In genomic region chr7:148958061-148958460, GRCh38 we compare ENCODE assay signal across 23 cellular contexts.
DNase-seq lines count a peak whose midpoint lies in the region; ATAC-seq, FAIRE-seq and TF ChIP-seq lines count a peak whose summit lies in the region.
"Had no signal": no experiment of that assay in that cellular context is flagged by ENCODE, and none has a peak within 500 bp of the region (broad histone marks: within the 10 kb centered on the region; RNA-seq: fewer than 3 reads in every experiment).

No MANE protein-coding gene starts in this region.

- in situ Hi-C loops in HepG2 (cut with HindIII; ENCODE audit: extremely low pct_ligation_motif_present, low pct_unique_long_range_greater_than_20kb): loop anchor here (25.0 kb wide), 1 partner anchor 696 kb away; no protein-coding TSS in a partner anchor

- POLR2A ChIA-PET in HepG2 (lab: Yijun Ruan, JAX): no interaction called here
- POLR2A ChIA-PET in activated CD8-positive, alpha-beta T cell treated with anti-CD3 and anti-CD28 coated beads for 36 hours (lab: Charles Lee): no interaction called here

- no peak overlapping the region for H3K4me3 Mint-ChIP-seq in glutamatergic neuron (ENCODE audit: unreplicated experiment)
- H3K4me3 Mint-ChIP-seq in activated CD8-positive, alpha-beta T cell treated with anti-CD3 and anti-CD28 coated beads for 36 hours: no peak overlapping the region
- H3K4me3 Mint-ChIP-seq: CD4-positive, CD25-positive, alpha-beta regulatory T cell; CD8-positive, alpha-beta memory T cell; H9 had no signal

- H3K4me1 ChIP-seq in HepG2 (ENCODE audit: insufficient read depth, low read length): peaks cover 49% of the 10 kb centered on the region
- no peaks in the 10 kb centered on the region for H3K4me1 ChIP-seq in right lobe of liver
- H3K4me1 ChIP-seq: BE2C had no signal

- CTCF ChIA-PET in HepG2 (lab: Yijun Ruan, JAX; ENCODE audit: low intra/inter-chr PET ratio, low total read pairs): no interaction called here
- CTCF ChIA-PET in activated CD8-positive, alpha-beta T cell treated with anti-CD3 and anti-CD28 coated beads for 36 hours (lab: Charles Lee): interaction anchor here (0.6 to 3.7 kb wide), 2 partner anchors 102 to 399 kb away, joined by 3 to 12 read pairs; no protein-coding TSS in a partner anchor

- no peaks in the 10 kb centered on the region for H4K20me1 ChIP-seq in HepG2 (ENCODE audit: insufficient read depth, low read length)

- no TSS peak for BruUV-seq in HepG2 (replicated peaks; lab: Mats Ljungman, UMichigan)

- H3K9ac ChIP-seq in HepG2 (ENCODE audit: insufficient read depth, low read depth, low read length): no peak overlapping the region
- no peak overlapping the region for H3K9ac ChIP-seq in SK-N-MC (ENCODE audit: insufficient read length)

- H3K79me2 ChIP-seq in HepG2 (ENCODE audit: insufficient read depth, low read length): no peaks in the 10 kb centered on the region

- no peak for TF ChIP-seq CTCF in HepG2 (CRISPR knock-in tag; IDR thresholded peaks at IDR 0.05)
- no peak for TF ChIP-seq CTCF in right lobe of liver (IDR thresholded peaks at IDR 0.05)
- TF ChIP-seq CTCF in glutamatergic neuron (IDR thresholded peaks at IDR 0.05; ENCODE audit: partially characterized antibody, unreplicated experiment): no peak
- no peak for TF ChIP-seq CTCF in activated CD8-positive, alpha-beta T cell treated with anti-CD3 and anti-CD28 coated beads for 36 hours (IDR thresholded peaks at IDR 0.05)

- H3K4me2 ChIP-seq in HepG2 (ENCODE audit: low read depth, low read length): peak overlapping the region; percentile 66

- intact Hi-C loops in HepG2 (cut with micrococcal nuclease; ENCODE audit: unreplicated experiment): no loop called here
- intact Hi-C loops in right lobe of liver (cut with DNase I): no loop called here
- intact Hi-C loops in posterior vena cava (cut with DNase I): no loop called here
- intact Hi-C loops in activated CD8-positive, alpha-beta T cell treated with anti-CD3 and anti-CD28 coated beads for 36 hours (cut with micrococcal nuclease): no loop called here

- H2AFZ ChIP-seq in HepG2 (ENCODE audit: low read length): no peak overlapping the region

- no peaks in the 10 kb centered on the region for H3K36me3 ChIP-seq in HepG2 (replicated peaks in 1 of 2; ENCODE audit: control insufficient read depth in 1 of 2, insufficient read depth in 2 of 2, low read length in 2 of 2)
- no peaks in the 10 kb centered on the region for H3K36me3 ChIP-seq in right lobe of liver
- H3K36me3 ChIP-seq in SK-N-MC (ENCODE audit: insufficient read depth, low read length): no peaks in the 10 kb centered on the region
- H3K36me3 ChIP-seq: BE2C had no signal

- TF ChIP-seq EP300 in HepG2 (IDR thresholded peaks at IDR 0.05; ENCODE audit: low read depth in 2 of 2, low read length in 2 of 2) (no peak), HepG2 (CRISPR knock-in tag; IDR thresholded peaks at IDR 0.05; ENCODE audit: borderline replicate concordance) (no peak)

- ATAC-seq in HepG2 (no peak), right lobe of liver (no peak), GM19467 (IDR thresholded peaks at IDR 0.05; ENCODE audit: unreplicated experiment) (no peak)
- ATAC-seq in activated CD8-positive, alpha-beta T cell treated with anti-CD3 and anti-CD28 coated beads for 36 hours: no peak

- peaks cover 2% of the 10 kb centered on the region for H3K36me3 Mint-ChIP-seq in glutamatergic neuron (ENCODE audit: unreplicated experiment)
- H3K36me3 Mint-ChIP-seq in activated CD8-positive, alpha-beta T cell treated with anti-CD3 and anti-CD28 coated beads for 36 hours (ENCODE audit: low read depth): no peaks in the 10 kb centered on the region
- H3K36me3 Mint-ChIP-seq: CD4-positive, CD25-positive, alpha-beta regulatory T cell had no signal

- H3K27me3 Mint-ChIP-seq in glutamatergic neuron (ENCODE audit: unreplicated experiment): peaks cover 5% of the 10 kb centered on the region
- no peaks in the 10 kb centered on the region for H3K27me3 Mint-ChIP-seq in activated CD8-positive, alpha-beta T cell treated with anti-CD3 and anti-CD28 coated beads for 36 hours

- TF ChIP-seq POLR2A in HepG2 (IDR thresholded peaks at IDR 0.05; ENCODE audit: insufficient read depth in 1 of 2, low read depth in 2 of 2, low read length in 2 of 2): no peak
- TF ChIP-seq POLR2A in right lobe of liver (IDR thresholded peaks at IDR 0.05): no peak

- H3K9me3 ChIP-seq in HepG2 (ENCODE audit: low read length) (no peaks in the 10 kb centered on the region), right lobe of liver (no peaks in the 10 kb centered on the region), SK-N-MC (ENCODE audit: low read depth, low read length) (no peaks in the 10 kb centered on the region)
- H3K9me3 ChIP-seq: BE2C had no signal

- WGBS in HepG2 (ENCODE audit: low lambda C conversion rate): 46% methylated on average over 9 of the region's 9 CpGs
- WGBS in right lobe of liver (ENCODE audit: insufficient coverage, low coverage, low lambda C conversion rate, missing lambda C conversion rate): 79% methylated on average over 4 of the region's 9 CpGs

- peaks cover 14% of the 10 kb centered on the region for H3K4me1 Mint-ChIP-seq in glutamatergic neuron (ENCODE audit: low read depth, unreplicated experiment)
- peaks cover 8% of the 10 kb centered on the region for H3K4me1 Mint-ChIP-seq in activated CD8-positive, alpha-beta T cell treated with anti-CD3 and anti-CD28 coated beads for 36 hours (ENCODE audit: low read depth)

- H3K27ac Mint-ChIP-seq in glutamatergic neuron (ENCODE audit: unreplicated experiment): peak overlapping the region; percentile 66
- H3K27ac Mint-ChIP-seq in activated CD8-positive, alpha-beta T cell treated with anti-CD3 and anti-CD28 coated beads for 36 hours: no peak overlapping the region
- H3K27ac Mint-ChIP-seq: CD4-positive, CD25-positive, alpha-beta regulatory T cell; H9 had no signal

- DNase-seq in HepG2 (ENCODE audit: low spot score): no peak
- DNase-seq in right lobe of liver: no peak
- no peak for DNase-seq in SK-N-MC (ENCODE audit: low read depth, low spot score)
- no peak for DNase-seq in glutamatergic neuron
- DNase-seq in posterior vena cava (ENCODE audit: low spot score): peak; percentile 10
- DNase-seq in activated CD8-positive, alpha-beta T cell treated with anti-CD3 and anti-CD28 coated beads for 36 hours: no peak
- no peak for DNase-seq in SIG-M5 (lab: John Stamatoyannopoulos, UW)
- DNase-seq: ACHN; BE2C; C1 segment of cervical spinal cord; CD4-positive, CD25-positive, alpha-beta regulatory T cell; CD8-positive, alpha-beta memory T cell; COR-L47; DMS 273 treated with DMSO at 0.1 percent for 48 hours; DMS53; DND-41; EL; GOT3; H9 had no signal

- no peak for FAIRE-seq in HepG2 (lab: Jason Lieb, UNC)
- FAIRE-seq: A204.1, G401.6, GM12891 had no signal

- no peaks in the 10 kb centered on the region for H3K9me3 Mint-ChIP-seq in glutamatergic neuron (ENCODE audit: unreplicated experiment)
- no peaks in the 10 kb centered on the region for H3K9me3 Mint-ChIP-seq in activated CD8-positive, alpha-beta T cell treated with anti-CD3 and anti-CD28 coated beads for 36 hours
- H3K9me3 Mint-ChIP-seq: CD8-positive, alpha-beta memory T cell; H9 had no signal

- H3K27me3 ChIP-seq in HepG2 (ENCODE audit: control insufficient read depth in 1 of 2, insufficient read depth in 2 of 2, low read length in 2 of 2) (no peaks in the 10 kb centered on the region; a peak in 1 of 5 replicates), right lobe of liver (no peaks in the 10 kb centered on the region)
- H3K27me3 ChIP-seq: BE2C had no signal

- no peak for TF ChIP-seq RAD21 in HepG2 (CRISPR knock-in tag; IDR thresholded peaks at IDR 0.05)

- H3K4me3 ChIP-seq in HepG2 (replicated peaks in 1 of 3; ENCODE audit: insufficient read depth in 1 of 3, low read depth in 2 of 3, low read length in 3 of 3) (peak overlapping the region in 1 of 3 experiments; percentile 64; a peak in 1 of 6 replicates), right lobe of liver (no peak overlapping the region), SK-N-MC (no peak overlapping the region)

- H3K27ac ChIP-seq in HepG2 (ENCODE audit: extremely low read length, insufficient read depth, low read length): no peak overlapping the region
- no peak overlapping the region for H3K27ac ChIP-seq in right lobe of liver
- peak overlapping the region; percentile 57 for H3K27ac ChIP-seq in SK-N-MC

TF ChIP-seq in HepG2, 621 proteins besides CTCF, POLR2A, EP300 and RAD21:
- TF ChIP-seq ZNF3 (CRISPR knock-in tag; IDR thresholded peaks at IDR 0.05) (no peak), IRF9 (CRISPR knock-in tag; IDR thresholded peaks at IDR 0.05; ENCODE audit: borderline replicate concordance) (no peak), ZNF260 (CRISPR knock-in tag; IDR thresholded peaks at IDR 0.05; ENCODE audit: borderline replicate concordance, low read depth) (no peak), ELF4 (CRISPR knock-in tag; IDR thresholded peaks at IDR 0.05; ENCODE audit: borderline replicate concordance) (no peak), TCF7 (IDR thresholded peaks at IDR 0.05; ENCODE audit: low read depth) (no peak), CHD4 (IDR thresholded peaks at IDR 0.05; ENCODE audit: borderline replicate concordance, low read length) (no peak), ZNF256 (CRISPR knock-in tag; conservative IDR thresholded peaks at IDR 0.05) (no peak), ZNF549 (CRISPR knock-in tag; IDR thresholded peaks at IDR 0.05) (no peak), RXRB (CRISPR knock-in tag; IDR thresholded peaks at IDR 0.05; ENCODE audit: borderline replicate concordance) (no peak), MBNL3 (CRISPR knock-in tag; conservative IDR thresholded peaks at IDR 0.05) (no peak), AKAP8 (CRISPR knock-in tag; IDR thresholded peaks at IDR 0.05) (no peak), ATM (IDR thresholded peaks at IDR 0.05; ENCODE audit: borderline replicate concordance) (no peak)
